In the genomic region with DNA sequence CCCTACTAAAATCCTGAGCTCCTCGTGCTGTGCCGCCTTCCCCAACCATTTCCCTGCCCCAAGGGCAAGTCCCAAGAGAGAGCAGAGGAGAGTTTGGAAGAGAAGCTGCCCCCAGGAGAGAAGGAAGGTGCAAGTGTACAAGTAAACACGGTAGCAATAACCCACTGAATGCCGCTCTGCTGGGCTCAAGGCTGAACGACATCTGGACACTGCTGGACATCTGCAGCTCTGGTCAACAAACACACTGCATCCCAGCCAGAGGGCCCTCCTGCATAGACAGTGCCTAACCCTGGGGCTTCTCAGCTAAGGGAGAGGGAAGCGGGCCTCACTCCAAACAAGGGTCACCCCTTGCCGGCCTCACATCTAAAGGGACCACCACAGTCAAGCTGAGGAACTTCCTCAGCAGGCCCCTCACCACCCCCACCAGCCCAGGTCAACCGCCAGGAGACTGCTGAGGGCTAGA, we compare ENCODE assay signal across 2 cellular contexts.
TF ChIP-seq lines count a peak whose summit lies in the region.

No MANE protein-coding gene starts in this region.

TF ChIP-seq in HCT116, 20 proteins besides CTCF, POLR2A, EP300 and RAD21:
- TF ChIP-seq SIN3A (IDR thresholded peaks at IDR 0.05; ENCODE audit: low read depth) (no peak), CEBPB (IDR thresholded peaks at IDR 0.05; ENCODE audit: low read depth) (no peak), ZFX (IDR thresholded peaks at IDR 0.05) (no peak), JUND (IDR thresholded peaks at IDR 0.05) (no peak), EGR1 (IDR thresholded peaks at IDR 0.05; ENCODE audit: low read depth) (no peak), ZNF274 (IDR thresholded peaks at IDR 0.05; ENCODE audit: low read depth, low read length) (no peak), TCF7L2 (IDR thresholded peaks at IDR 0.05; ENCODE audit: borderline replicate concordance, extremely low read depth, insufficient read depth, insufficient read length) (no peak), SRF (IDR thresholded peaks at IDR 0.05; ENCODE audit: low read depth) (no peak), FOSL1 (IDR thresholded peaks at IDR 0.05; ENCODE audit: low read depth) (no peak), ELF1 (IDR thresholded peaks at IDR 0.05; ENCODE audit: borderline replicate concordance, low read depth) (no peak), CBX3 (IDR thresholded peaks at IDR 0.05; ENCODE audit: low read depth) (no peak), POLR2AphosphoS5 (IDR thresholded peaks at IDR 0.05; ENCODE audit: low read depth, low read length) (no peak), EZH2phosphoT487 (IDR thresholded peaks at IDR 0.05; ENCODE audit: borderline replicate concordance) (no peak)
- TF ChIP-seq, protein P1, sequence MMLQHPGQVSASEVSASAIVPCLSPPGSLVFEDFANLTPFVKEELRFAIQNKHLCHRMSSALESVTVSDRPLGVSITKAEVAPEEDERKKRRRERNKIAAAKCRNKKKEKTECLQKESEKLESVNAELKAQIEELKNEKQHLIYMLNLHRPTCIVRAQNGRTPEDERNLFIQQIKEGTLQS (IDR thresholded peaks at IDR 0.05) = no peak
- TF ChIP-seq, protein P2, sequence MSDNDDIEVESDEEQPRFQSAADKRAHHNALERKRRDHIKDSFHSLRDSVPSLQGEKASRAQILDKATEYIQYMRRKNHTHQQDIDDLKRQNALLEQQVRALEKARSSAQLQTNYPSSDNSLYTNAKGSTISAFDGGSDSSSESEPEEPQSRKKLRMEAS (IDR thresholded peaks at IDR 0.05) = no peak
- TF ChIP-seq, protein P3, sequence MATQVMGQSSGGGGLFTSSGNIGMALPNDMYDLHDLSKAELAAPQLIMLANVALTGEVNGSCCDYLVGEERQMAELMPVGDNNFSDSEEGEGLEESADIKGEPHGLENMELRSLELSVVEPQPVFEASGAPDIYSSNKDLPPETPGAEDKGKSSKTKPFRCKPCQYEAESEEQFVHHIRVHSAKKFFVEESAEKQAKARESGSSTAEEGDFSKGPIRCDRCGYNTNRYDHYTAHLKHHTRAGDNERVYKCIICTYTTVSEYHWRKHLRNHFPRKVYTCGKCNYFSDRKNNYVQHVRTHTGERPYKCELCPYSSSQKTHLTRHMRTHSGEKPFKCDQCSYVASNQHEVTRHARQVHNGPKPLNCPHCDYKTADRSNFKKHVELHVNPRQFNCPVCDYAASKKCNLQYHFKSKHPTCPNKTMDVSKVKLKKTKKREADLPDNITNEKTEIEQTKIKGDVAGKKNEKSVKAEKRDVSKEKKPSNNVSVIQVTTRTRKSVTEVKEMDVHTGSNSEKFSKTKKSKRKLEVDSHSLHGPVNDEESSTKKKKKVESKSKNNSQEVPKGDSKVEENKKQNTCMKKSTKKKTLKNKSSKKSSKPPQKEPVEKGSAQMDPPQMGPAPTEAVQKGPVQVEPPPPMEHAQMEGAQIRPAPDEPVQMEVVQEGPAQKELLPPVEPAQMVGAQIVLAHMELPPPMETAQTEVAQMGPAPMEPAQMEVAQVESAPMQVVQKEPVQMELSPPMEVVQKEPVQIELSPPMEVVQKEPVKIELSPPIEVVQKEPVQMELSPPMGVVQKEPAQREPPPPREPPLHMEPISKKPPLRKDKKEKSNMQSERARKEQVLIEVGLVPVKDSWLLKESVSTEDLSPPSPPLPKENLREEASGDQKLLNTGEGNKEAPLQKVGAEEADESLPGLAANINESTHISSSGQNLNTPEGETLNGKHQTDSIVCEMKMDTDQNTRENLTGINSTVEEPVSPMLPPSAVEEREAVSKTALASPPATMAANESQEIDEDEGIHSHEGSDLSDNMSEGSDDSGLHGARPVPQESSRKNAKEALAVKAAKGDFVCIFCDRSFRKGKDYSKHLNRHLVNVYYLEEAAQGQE (IDR thresholded peaks at IDR 0.05; ENCODE audit: low read depth) = no peak

TF ChIP-seq in liver, 16 proteins besides CTCF, POLR2A, EP300 and RAD21:
- TF ChIP-seq HNF4G (IDR thresholded peaks at IDR 0.05) (no peak), FOXA1 (IDR thresholded peaks at IDR 0.05) (no peak), SP1 (IDR thresholded peaks at IDR 0.05) (no peak), YY1 (IDR thresholded peaks at IDR 0.05) (no peak), FOXA2 (IDR thresholded peaks at IDR 0.05) (no peak), NR2F2 (IDR thresholded peaks at IDR 0.05) (no peak), JUND (IDR thresholded peaks at IDR 0.05) (no peak), TAF1 (conservative IDR thresholded peaks at IDR 0.05) (no peak), HNF4A (conservative IDR thresholded peaks at IDR 0.05) (no peak), RXRA (IDR thresholded peaks at IDR 0.05) (no peak), EGR1 (IDR thresholded peaks at IDR 0.05; ENCODE audit: low read depth in 2 of 2) (no peak), GABPA (IDR thresholded peaks at IDR 0.05 in 1 of 2, conservative IDR thresholded peaks at IDR 0.05 in 1 of 2) (no peak)
- TF ChIP-seq, protein P1 (IDR thresholded peaks at IDR 0.05) = no peak
- TF ChIP-seq, protein P3 (IDR thresholded peaks at IDR 0.05) = no peak
- TF ChIP-seq, protein P4, sequence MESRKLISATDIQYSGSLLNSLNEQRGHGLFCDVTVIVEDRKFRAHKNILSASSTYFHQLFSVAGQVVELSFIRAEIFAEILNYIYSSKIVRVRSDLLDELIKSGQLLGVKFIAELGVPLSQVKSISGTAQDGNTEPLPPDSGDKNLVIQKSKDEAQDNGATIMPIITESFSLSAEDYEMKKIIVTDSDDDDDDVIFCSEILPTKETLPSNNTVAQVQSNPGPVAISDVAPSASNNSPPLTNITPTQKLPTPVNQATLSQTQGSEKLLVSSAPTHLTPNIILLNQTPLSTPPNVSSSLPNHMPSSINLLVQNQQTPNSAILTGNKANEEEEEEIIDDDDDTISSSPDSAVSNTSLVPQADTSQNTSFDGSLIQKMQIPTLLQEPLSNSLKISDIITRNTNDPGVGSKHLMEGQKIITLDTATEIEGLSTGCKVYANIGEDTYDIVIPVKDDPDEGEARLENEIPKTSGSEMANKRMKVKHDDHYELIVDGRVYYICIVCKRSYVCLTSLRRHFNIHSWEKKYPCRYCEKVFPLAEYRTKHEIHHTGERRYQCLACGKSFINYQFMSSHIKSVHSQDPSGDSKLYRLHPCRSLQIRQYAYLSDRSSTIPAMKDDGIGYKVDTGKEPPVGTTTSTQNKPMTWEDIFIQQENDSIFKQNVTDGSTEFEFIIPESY (IDR thresholded peaks at IDR 0.05) = no peak
- TF ChIP-seq, protein P2 (IDR thresholded peaks at IDR 0.05) = no peak
